ENCODE assay signal across 23 cellular contexts in the genomic region with DNA sequence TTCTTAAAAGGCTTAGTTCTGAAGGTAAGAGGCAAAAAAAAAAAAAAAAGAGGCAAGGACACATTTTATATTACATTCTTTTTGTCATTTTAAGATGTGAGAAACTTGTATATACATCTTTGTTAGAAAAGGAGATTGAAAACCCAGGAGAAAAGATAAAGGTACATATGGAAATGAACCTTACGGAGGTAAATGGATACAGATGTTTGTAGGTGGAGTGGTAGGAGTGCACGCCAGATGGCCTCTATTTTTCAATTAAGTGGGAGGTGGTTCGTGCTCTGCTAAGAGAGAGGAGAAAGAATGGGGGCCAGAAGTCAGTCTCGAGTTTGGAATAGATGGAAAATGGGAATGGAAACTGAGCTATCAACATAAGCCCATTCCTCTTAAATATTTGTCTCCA.
DNase-seq lines count a peak whose midpoint lies in the region; ATAC-seq, FAIRE-seq and TF ChIP-seq lines count a peak whose summit lies in the region.
"Had no signal": no experiment of that assay in that cellular context is flagged by ENCODE, and none has a peak within 500 bp of the region (broad histone marks: within the 10 kb centered on the region; RNA-seq: fewer than 3 reads in every experiment).

No MANE protein-coding gene starts in this region.

- H3K79me2 ChIP-seq in GM23338 (replicated peaks; ENCODE audit: insufficient read depth), result no peaks in the 10 kb centered on the region

- H3K27me3 ChIP-seq in BE2C, result no peaks in the 10 kb centered on the region
- H3K27me3 ChIP-seq in GM23338 (ENCODE audit: insufficient read depth), result no peaks in the 10 kb centered on the region

- FAIRE-seq in frontal cortex (lab: Jason Lieb, UNC), result no peak
- FAIRE-seq: GM19239, H1, HTR-8/SVneo had no signal

- H3K36me3 ChIP-seq in BE2C, result no peaks in the 10 kb centered on the region
- H3K36me3 ChIP-seq in GM23338 (ENCODE audit: insufficient read depth), result no peaks in the 10 kb centered on the region

- H3K9me2 ChIP-seq in GM23338 (ENCODE audit: insufficient read depth), result no peaks in the 10 kb centered on the region

- H3K27me3 Mint-ChIP-seq in GM23338 (ENCODE audit: insufficient read depth, low read depth, poor library complexity), result peaks cover 2% of the 10 kb centered on the region

- H3K9me3 ChIP-seq in BE2C, result no peaks in the 10 kb centered on the region

- H3K4me1 Mint-ChIP-seq in GM23338, result no peaks in the 10 kb centered on the region

- H3F3A ChIP-seq in GM23338 (replicated peaks; ENCODE audit: low read depth), result no peaks in the 10 kb centered on the region

- H3K9me3 Mint-ChIP-seq in GM23338, result no peaks in the 10 kb centered on the region

- no peak overlapping the region for H3K27ac ChIP-seq in GM23338 (ENCODE audit: low read depth)

- peak; percentile 14 for DNase-seq in Ammon's horn (ENCODE audit: low spot score)
- DNase-seq in BE2C, result peak; percentile 40
- peak; percentile 53 for DNase-seq in NCI-H69 (lab: John Stamatoyannopoulos, UW)
- DNase-seq in inferior parietal cortex (ENCODE audit: extremely low spot score), result peak; percentile 24
- no peak for DNase-seq in GM23338 (ENCODE audit: low spot score)
- no peak for DNase-seq in frontal cortex (ENCODE audit: low spot score in 2 of 2)
- DNase-seq in DMS153 treated with DMSO at 0.1 percent for 48 hours (lab: John Stamatoyannopoulos, UW; ENCODE audit: unreplicated experiment), result no peak
- DNase-seq: ACHN; C1 segment of cervical spinal cord; CD8-positive, alpha-beta T cell; DMS53; GDM1; KG1; NCI-H1092 treated with DMSO at 0.1 percent for 48 hours; NCI-H1436 treated with DMSO at 0.1 percent for 48 hours; NCI-H2029 treated with DMSO at 0.1 percent for 48 hours; NCI-H226; NCI-H510A treated with DMSO at 0.1 percent for 48 hours had no signal

- H4K20me1 ChIP-seq in GM23338 (replicated peaks; ENCODE audit: insufficient read depth), result no peaks in the 10 kb centered on the region

- no peaks in the 10 kb centered on the region for H3K36me3 Mint-ChIP-seq in GM23338 (ENCODE audit: low read depth)
- H3K36me3 Mint-ChIP-seq: CD8-positive, alpha-beta T cell had no signal

- H2AFZ ChIP-seq in GM23338, result no peak overlapping the region

- no peak overlapping the region for H3K4me2 ChIP-seq in GM23338

- 0 out of 2 replicates have a peak, but pooled peaks cover 3% of the 10 kb centered on the region for H3K4me1 ChIP-seq in BE2C
- no peaks in the 10 kb centered on the region for H3K4me1 ChIP-seq in GM23338 (ENCODE audit: insufficient read depth)

- H3K27ac Mint-ChIP-seq in GM23338, result no peak overlapping the region
- H3K27ac Mint-ChIP-seq: CD8-positive, alpha-beta T cell had no signal

- ATAC-seq in GM23338, result no peak
- ATAC-seq: CD8-positive, alpha-beta T cell; HCT116; Panc1 had no signal

- TF ChIP-seq CTCF in BE2C (IDR thresholded peaks at IDR 0.05; ENCODE audit: low read depth, low read length), result no peak
- no peak for TF ChIP-seq CTCF in GM23338 (conservative IDR thresholded peaks at IDR 0.05; ENCODE audit: low read depth in 2 of 2)

- H3K4me3 ChIP-seq in BE2C (ENCODE audit: low read depth, low read length) (no peak overlapping the region), GM23338 (no peak overlapping the region)

- no peak overlapping the region for H3K4me3 Mint-ChIP-seq in GM23338
- H3K4me3 Mint-ChIP-seq: CD8-positive, alpha-beta T cell had no signal

TF ChIP-seq in GM23338, 12 proteins besides CTCF, POLR2A, EP300 and RAD21:
- TF ChIP-seq ZNF114 (CRISPR knock-in tag; IDR thresholded peaks at IDR 0.05) (no peak), EZH2 (IDR thresholded peaks at IDR 0.05; ENCODE audit: low read depth, unreplicated experiment) (no peak), NANOG (IDR thresholded peaks at IDR 0.05; ENCODE audit: borderline replicate concordance) (no peak), ZNF331 (CRISPR knock-in tag; IDR thresholded peaks at IDR 0.05; ENCODE audit: low read depth) (no peak), POLR2AphosphoS5 (IDR thresholded peaks at IDR 0.05; ENCODE audit: low read depth) (no peak)
- TF ChIP-seq, protein P1, sequence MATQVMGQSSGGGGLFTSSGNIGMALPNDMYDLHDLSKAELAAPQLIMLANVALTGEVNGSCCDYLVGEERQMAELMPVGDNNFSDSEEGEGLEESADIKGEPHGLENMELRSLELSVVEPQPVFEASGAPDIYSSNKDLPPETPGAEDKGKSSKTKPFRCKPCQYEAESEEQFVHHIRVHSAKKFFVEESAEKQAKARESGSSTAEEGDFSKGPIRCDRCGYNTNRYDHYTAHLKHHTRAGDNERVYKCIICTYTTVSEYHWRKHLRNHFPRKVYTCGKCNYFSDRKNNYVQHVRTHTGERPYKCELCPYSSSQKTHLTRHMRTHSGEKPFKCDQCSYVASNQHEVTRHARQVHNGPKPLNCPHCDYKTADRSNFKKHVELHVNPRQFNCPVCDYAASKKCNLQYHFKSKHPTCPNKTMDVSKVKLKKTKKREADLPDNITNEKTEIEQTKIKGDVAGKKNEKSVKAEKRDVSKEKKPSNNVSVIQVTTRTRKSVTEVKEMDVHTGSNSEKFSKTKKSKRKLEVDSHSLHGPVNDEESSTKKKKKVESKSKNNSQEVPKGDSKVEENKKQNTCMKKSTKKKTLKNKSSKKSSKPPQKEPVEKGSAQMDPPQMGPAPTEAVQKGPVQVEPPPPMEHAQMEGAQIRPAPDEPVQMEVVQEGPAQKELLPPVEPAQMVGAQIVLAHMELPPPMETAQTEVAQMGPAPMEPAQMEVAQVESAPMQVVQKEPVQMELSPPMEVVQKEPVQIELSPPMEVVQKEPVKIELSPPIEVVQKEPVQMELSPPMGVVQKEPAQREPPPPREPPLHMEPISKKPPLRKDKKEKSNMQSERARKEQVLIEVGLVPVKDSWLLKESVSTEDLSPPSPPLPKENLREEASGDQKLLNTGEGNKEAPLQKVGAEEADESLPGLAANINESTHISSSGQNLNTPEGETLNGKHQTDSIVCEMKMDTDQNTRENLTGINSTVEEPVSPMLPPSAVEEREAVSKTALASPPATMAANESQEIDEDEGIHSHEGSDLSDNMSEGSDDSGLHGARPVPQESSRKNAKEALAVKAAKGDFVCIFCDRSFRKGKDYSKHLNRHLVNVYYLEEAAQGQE (IDR thresholded peaks at IDR 0.05; ENCODE audit: unreplicated experiment), result no peak
- TF ChIP-seq, protein P2, sequence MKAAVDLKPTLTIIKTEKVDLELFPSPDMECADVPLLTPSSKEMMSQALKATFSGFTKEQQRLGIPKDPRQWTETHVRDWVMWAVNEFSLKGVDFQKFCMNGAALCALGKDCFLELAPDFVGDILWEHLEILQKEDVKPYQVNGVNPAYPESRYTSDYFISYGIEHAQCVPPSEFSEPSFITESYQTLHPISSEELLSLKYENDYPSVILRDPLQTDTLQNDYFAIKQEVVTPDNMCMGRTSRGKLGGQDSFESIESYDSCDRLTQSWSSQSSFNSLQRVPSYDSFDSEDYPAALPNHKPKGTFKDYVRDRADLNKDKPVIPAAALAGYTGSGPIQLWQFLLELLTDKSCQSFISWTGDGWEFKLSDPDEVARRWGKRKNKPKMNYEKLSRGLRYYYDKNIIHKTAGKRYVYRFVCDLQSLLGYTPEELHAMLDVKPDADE (IDR thresholded peaks at IDR 0.05), result no peak
TF ChIP-seq in GM23338: peak in this region for 0.

Comparison
In these comparisons a context has a peak if more than half of its experiments do, and no peak if none do; other contexts are left out.
1. DNase-seq: peak in Ammon's horn (single experiment), BE2C (single experiment), NCI-H69 (single experiment) and inferior parietal cortex (single experiment); none in GM23338 (single experiment), frontal cortex (0 of 2) and DMS153 treated with DMSO at 0.1 percent for 48 hours (single experiment).